In the genomic region with DNA sequence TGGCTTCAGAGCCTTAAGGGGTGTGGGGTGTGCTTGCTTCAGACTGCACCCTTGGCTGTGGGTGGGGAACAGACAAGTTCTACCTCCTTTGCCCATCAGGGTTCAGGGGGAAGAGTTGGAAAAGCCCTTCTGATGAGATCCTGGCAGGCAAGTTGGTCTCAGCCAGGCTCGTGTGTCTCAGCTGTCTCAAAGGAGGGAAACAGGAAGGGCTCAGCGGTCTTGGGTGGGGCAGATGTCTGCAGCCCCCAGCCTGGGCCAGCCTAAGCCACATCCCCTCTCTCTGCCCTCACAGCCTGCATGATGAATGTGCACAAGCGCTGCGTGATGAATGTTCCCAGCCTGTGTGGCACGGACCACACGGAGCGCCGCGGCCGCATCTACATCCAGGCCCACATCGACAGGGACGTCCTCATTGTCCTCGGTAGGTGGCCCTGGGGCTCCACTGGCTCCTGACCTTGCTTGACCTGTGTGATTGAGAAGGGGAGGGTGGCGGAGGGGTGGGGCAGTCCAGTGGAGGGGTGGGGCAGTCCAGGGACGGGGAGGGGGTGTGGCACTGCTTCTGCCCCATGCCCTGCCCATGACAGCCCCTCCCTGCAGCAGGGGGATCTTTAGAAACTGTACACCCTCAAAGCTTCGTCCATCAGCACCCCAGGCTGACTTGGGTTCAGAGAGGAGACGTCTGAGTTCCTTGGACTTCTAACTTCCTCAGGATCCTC, we compare ENCODE assay signal across 12 cellular contexts.
DNase-seq lines count a peak whose midpoint lies in the region; ATAC-seq and TF ChIP-seq lines count a peak whose summit lies in the region.
"Had no signal": no experiment of that assay in that cellular context is flagged by ENCODE, and none has a peak within 500 bp of the region (broad histone marks: within the 10 kb centered on the region; RNA-seq: fewer than 3 reads in every experiment).

No MANE protein-coding gene starts in this region.

- peaks cover 11% of the 10 kb centered on the region for H3K36me3 Mint-ChIP-seq in T-helper 17 cell (ENCODE audit: low read depth)

- H3K9me3 ChIP-seq in T-helper 17 cell (ENCODE audit: control insufficient read depth, low read length, poor library complexity, severe bottlenecking) (no peaks in the 10 kb centered on the region), neuronal stem cell (replicated peaks in 1 of 2; ENCODE audit: control insufficient read depth in 2 of 2, insufficient read depth in 1 of 2, low read depth in 1 of 2, low read length in 2 of 2) (peaks cover 0 to 6% of the 10 kb centered on the region in 2 donors), ovary (no peaks in the 10 kb centered on the region)

- H3K36me3 ChIP-seq in neuronal stem cell (replicated peaks in 1 of 2; ENCODE audit: control insufficient read depth in 2 of 2, insufficient read depth in 2 of 2, low read length in 2 of 2) (no peaks in the 10 kb centered on the region), ovary (no peaks in the 10 kb centered on the region)

- no CpG with 5 or more reads among the region's 17 CpGs for WGBS in neuronal stem cell (ENCODE audit: extremely low coverage in 2 of 2, insufficient read length in 2 of 2, insufficient replicate concordance in 1 of 2), 2 donors
- WGBS in ovary, 3 donors, result 57 to 72% (median 65%) methylated on average over 17 of the region's 17 CpGs

- H3K4me3 ChIP-seq in GM12865 (ENCODE audit: low read depth, low read length), result no peak overlapping the region
- H3K4me3 ChIP-seq in neuronal stem cell (ENCODE audit: low read length in 2 of 2), result peak overlapping the region in 1 of 2 donors; percentile 36
- H3K4me3 ChIP-seq in ovary, result no peak overlapping the region

- no peaks in the 10 kb centered on the region for H3K27me3 Mint-ChIP-seq in T-helper 17 cell

- H4K8ac ChIP-seq in neuronal stem cell (ENCODE audit: low read depth, low read length), result no peak overlapping the region

- H3K4me2 ChIP-seq in neuronal stem cell (ENCODE audit: insufficient read depth, low read length, poor library complexity, severe bottlenecking), result no peak overlapping the region

- no peak overlapping the region for H3K27ac ChIP-seq in neuronal stem cell (replicated peaks; ENCODE audit: low read length)
- H3K27ac ChIP-seq in ovary, result no peak overlapping the region

- H3K4me3 Mint-ChIP-seq in T-helper 17 cell, result peak overlapping the region; percentile 87
- H3K4me3 Mint-ChIP-seq: H9 had no signal

- no peak for TF ChIP-seq EP300 in ovary (IDR thresholded peaks at IDR 0.05)

- DNase-seq in GM12865 (ENCODE audit: low read depth) (peak; percentile 10), T-helper 17 cell (peak in 1 of 3 donors; percentile 27), neuronal stem cell (ENCODE audit: low spot score) (no peak), ovary (no peak)
- peak; percentile 19 for DNase-seq in activated gamma-delta T cell treated with anti-CD3 and anti-CD28 coated beads, Interleukin-2, amount 50 U/mL, for 16 hours (ENCODE audit: low read depth)
- DNase-seq: H9; IMR-90; NCI-H2029 treated with DMSO at 0.1 percent for 48 hours; stimulated activated CD4-positive, alpha-beta T cell treated with anti-CD3 and anti-CD28 coated beads, Interleukin-4, amount 100 ng/mL, for 4 hours had no signal

- TF ChIP-seq CTCF in GM12865 (IDR thresholded peaks at IDR 0.05; ENCODE audit: insufficient read depth, low read depth, low read length, missing control alignments) (no peak), ovary (IDR thresholded peaks at IDR 0.05) (no peak)

- peak overlapping the region; percentile 89 for H3K27ac Mint-ChIP-seq in T-helper 17 cell
- H3K27ac Mint-ChIP-seq: H9 had no signal

- H2AK5ac ChIP-seq in neuronal stem cell (ENCODE audit: low read depth, low read length), result no peak overlapping the region

- H3K9ac ChIP-seq in neuronal stem cell (ENCODE audit: low read depth, low read length, poor library complexity), result no peak overlapping the region

- no peak overlapping the region for H2BK15ac ChIP-seq in neuronal stem cell (ENCODE audit: low read length)

- H3K27me3 ChIP-seq in neuronal stem cell (ENCODE audit: control insufficient read depth in 3 of 3, insufficient read depth in 3 of 3, low read depth in 1 of 3, low read length in 3 of 3) (peaks cover 0 to 4% (median 0%) of the 10 kb centered on the region in 3 experiments), ovary (no peaks in the 10 kb centered on the region)

- TF ChIP-seq POLR2A in ovary (IDR thresholded peaks at IDR 0.05), result no peak

- H3K4me1 Mint-ChIP-seq in T-helper 17 cell, result peaks cover 50% of the 10 kb centered on the region

- no peak overlapping the region for H2BK5ac ChIP-seq in neuronal stem cell (ENCODE audit: low read length)

- H3K4me1 ChIP-seq in neuronal stem cell (ENCODE audit: control insufficient read depth in 2 of 2, insufficient read depth in 1 of 2, low read depth in 1 of 2, low read length in 2 of 2), result peaks cover 3% of the 10 kb centered on the region in 2 donors
- H3K4me1 ChIP-seq in ovary (ENCODE audit: insufficient read depth), result no peaks in the 10 kb centered on the region

- H3K18ac ChIP-seq in neuronal stem cell (ENCODE audit: low read length), result peak overlapping the region; percentile 53

- H4K91ac ChIP-seq in neuronal stem cell (ENCODE audit: low read depth, low read length, poor library complexity), result no peak overlapping the region

- no peak overlapping the region for H3K23ac ChIP-seq in neuronal stem cell (ENCODE audit: low read depth, low read length, poor library complexity)

- H3K79me1 ChIP-seq in neuronal stem cell (ENCODE audit: low read depth, low read length), result no peaks in the 10 kb centered on the region

- H2AFZ ChIP-seq in neuronal stem cell (ENCODE audit: low read length), result no peak overlapping the region

- no peak overlapping the region for H2BK120ac ChIP-seq in neuronal stem cell (ENCODE audit: low read depth, low read length)

- intact Hi-C loops in ovary (cut with DNase I), result loop anchor here in 1 of 4 donors (10.0 kb wide), 2 partner anchors 230 to 300 kb away; no protein-coding TSS in a partner anchor

- no peak overlapping the region for H3K4ac ChIP-seq in neuronal stem cell (ENCODE audit: low read length)

- peak overlapping the region; percentile 63 for H3K14ac ChIP-seq in neuronal stem cell (ENCODE audit: low read length)

- peak overlapping the region; percentile 51 for H2BK12ac ChIP-seq in neuronal stem cell (ENCODE audit: low read length)

- ATAC-seq in T-helper 17 cell, result peak; percentile 90
- ATAC-seq in HG02623 (IDR thresholded peaks at IDR 0.05; ENCODE audit: unreplicated experiment), result no peak
- no peak for ATAC-seq in HG03442 (IDR thresholded peaks at IDR 0.05; ENCODE audit: unreplicated experiment)
- no peak for ATAC-seq in GM21529 (IDR thresholded peaks at IDR 0.05; ENCODE audit: unreplicated experiment)

Comparison
In these comparisons a context has a peak if more than half of its experiments do, and no peak if none do; other contexts are left out.
1. DNase-seq: peak in GM12865 (single experiment) and activated gamma-delta T cell treated with anti-CD3 and anti-CD28 coated beads, Interleukin-2, amount 50 U/mL, for 16 hours (single experiment); none in neuronal stem cell (single experiment) and ovary (0 of 5).